In genomic region chr3:183524476-183524875, GRCh38 we compare ENCODE assay signal across 22 cellular contexts. TPM values are rescaled to one million over a fixed set of nuclear protein-coding genes. Genes with fewer than 3 reads are reported as not detected.
"Had no signal": no experiment of that assay in that cellular context is flagged by ENCODE, and none has a peak within 500 bp of the region (broad histone marks: within the 10 kb centered on the region; RNA-seq: fewer than 3 reads in every experiment).

No MANE protein-coding gene starts in this region.

- H3K27ac ChIP-seq: cardiac muscle cell, esophagus muscularis mucosa, left lung, skin epidermis, tibial nerve, vagina had no signal

- H3K27ac Mint-ChIP-seq: nephron, progenitor cell of endocrine pancreas had no signal

- H3K9me3 ChIP-seq: esophagus muscularis mucosa, left lung, tibial nerve, vagina had no signal

- H3K4me3 ChIP-seq: cardiac muscle cell, esophagus muscularis mucosa, left lung, skin epidermis, tibial nerve, vagina had no signal

- ATAC-seq: left lung, right cardiac atrium, SK-N-SH treated with all-trans-retinoic acid at 6 μM for 48 hours had no signal

- DNase-seq: activated CD4-positive, alpha-beta T cell treated with anti-CD3 and anti-CD28 coated beads, Interleukin-2, amount 10 ng/mL, durations not matched to agents 24 days and 14 days; activated gamma-delta T cell; activated T-cell treated with anti-CD3 and anti-CD28 coated beads, Interleukin-2, amount 50 U/mL, for 1 hour; hippocampal formation; kidney; left lung; mesenchymal stem cell; nucleus accumbens; right cardiac atrium; stimulated activated CD4-positive, alpha-beta T cell treated with anti-CD3 and anti-CD28 coated beads, Interleukin-15, amount 100 ng/mL, for 24 hours; stimulated activated CD4-positive, alpha-beta T cell treated with anti-CD3 and anti-CD28 coated beads, Interleukin-4, amount 100 ng/mL, for 1 hour; stimulated activated naive CD4-positive, alpha-beta T cell; substantia nigra; T-helper 1 cell had no signal

- H3K27me3 ChIP-seq: esophagus muscularis mucosa, left lung, tibial nerve, vagina had no signal

- H3K36me3 ChIP-seq: cardiac muscle cell, esophagus muscularis mucosa, tibial nerve, vagina had no signal

- H3K4me1 ChIP-seq: esophagus muscularis mucosa, vagina had no signal

- H3K9me3 Mint-ChIP-seq: activated CD4-positive, alpha-beta T cell treated with anti-CD3 and anti-CD28 coated beads, Interleukin-2, amount 10 ng/mL, durations not matched to agents 24 days and 14 days; nephron had no signal

- H3K27me3 Mint-ChIP-seq: activated CD4-positive, alpha-beta T cell treated with anti-CD3 and anti-CD28 coated beads, Interleukin-2, amount 10 ng/mL, durations not matched to agents 24 days and 14 days; progenitor cell of endocrine pancreas had no signal

- H3K4me3 Mint-ChIP-seq: activated CD4-positive, alpha-beta T cell treated with anti-CD3 and anti-CD28 coated beads, Interleukin-2, amount 10 ng/mL, durations not matched to agents 24 days and 14 days; nephron had no signal

RNA-seq across cellular contexts. Expression of gene KLHL6, which starts 31.0 kb away (rescaled TPM):
- polyA plus RNA-seq: cardiac muscle cell had no signal
